In genomic region chr2:177551989-177552413, GRCh38 we compare ENCODE assay signal across 8 cellular contexts.
DNase-seq lines count a peak whose midpoint lies in the region; ATAC-seq and TF ChIP-seq lines count a peak whose summit lies in the region.

No MANE protein-coding gene starts in this region.

- H3K4me3 Mint-ChIP-seq in H9 = peak overlapping the region; percentile 89 to 97
- H3K4me3 Mint-ChIP-seq in activated T-helper 17 cell treated with anti-CD3 and anti-CD28 coated beads, Interleukin-2, amount 50 U/mL, for 72 hours = peak overlapping the region; percentile 100

- H3K9me3 ChIP-seq in H9 (ENCODE audit: control insufficient read depth, low read depth, low read length) (no peaks in the 10 kb centered on the region), left ventricle myocardium inferior (replicated peaks) (no peaks in the 10 kb centered on the region)

- TF ChIP-seq CTCF in AG04449 (IDR thresholded peaks at IDR 0.05; ENCODE audit: insufficient read depth, low read length, missing control alignments) (no peak), H9 (conservative IDR thresholded peaks at IDR 0.05) (no peak), left ventricle myocardium inferior (IDR thresholded peaks at IDR 0.05; ENCODE audit: borderline replicate concordance) (no peak)

- H3K27ac ChIP-seq in H9 (ENCODE audit: insufficient read length, low read depth, low read length) = no peak overlapping the region
- peak overlapping the region; percentile 94 for H3K27ac ChIP-seq in left ventricle myocardium inferior (replicated peaks)

- H3K9me3 Mint-ChIP-seq in H9 = peaks cover 0 to 2% of the 10 kb centered on the region in 2 experiments; a peak in 2 of 5 replicates
- no peaks in the 10 kb centered on the region for H3K9me3 Mint-ChIP-seq in activated T-helper 17 cell treated with anti-CD3 and anti-CD28 coated beads, Interleukin-2, amount 50 U/mL, for 72 hours

- no peak overlapping the region for H3K4ac ChIP-seq in H9 (ENCODE audit: low read depth, low read length)

- POLR2A ChIA-PET in AG04449 (lab: Yijun Ruan, JAX) = interaction anchor here (1.1 kb wide), 1 partner anchor 8 kb away, joined by 3 read pairs; no protein-coding TSS in a partner anchor

- H4K8ac ChIP-seq in H9 (replicated peaks; ENCODE audit: insufficient read length, low read depth, low read length) = no peak overlapping the region

- H3K23ac ChIP-seq in H9 (ENCODE audit: insufficient read length, low read depth, low read length) = no peak overlapping the region

- H2BK12ac ChIP-seq in H9 (ENCODE audit: insufficient read length, low read depth, low read length) = no peak overlapping the region

- no peak overlapping the region for H4K5ac ChIP-seq in H9 (ENCODE audit: insufficient read length, low read depth, low read length)

- H3K79me1 ChIP-seq in H9 (ENCODE audit: insufficient read depth, low read depth, low read length, poor library complexity, severe bottlenecking) = no peaks in the 10 kb centered on the region

- H4K20me1 ChIP-seq in H9 (ENCODE audit: control insufficient read depth, insufficient read depth, insufficient read length) = no peaks in the 10 kb centered on the region

- no peak overlapping the region for H2AFZ ChIP-seq in H9 (ENCODE audit: low read length)

- no peak overlapping the region for H4K91ac ChIP-seq in H9 (ENCODE audit: insufficient read length, low read depth, low read length)

- H3K14ac ChIP-seq in H9 (ENCODE audit: insufficient read depth, low read length) = peak overlapping the region; percentile 99

- no peak overlapping the region for H3K56ac ChIP-seq in H9 (ENCODE audit: insufficient read length, low read depth, low read length)

- no peaks in the 10 kb centered on the region for H3K36me3 Mint-ChIP-seq in H9 (ENCODE audit: insufficient read depth in 1 of 3, low read depth in 3 of 3)
- peaks cover 10% of the 10 kb centered on the region for H3K36me3 Mint-ChIP-seq in activated T-helper 17 cell treated with anti-CD3 and anti-CD28 coated beads, Interleukin-2, amount 50 U/mL, for 72 hours (ENCODE audit: low read depth)

- no peak overlapping the region for H2BK15ac ChIP-seq in H9 (ENCODE audit: low read depth, low read length)

- H3K79me2 ChIP-seq in H9 (ENCODE audit: insufficient read depth, low read length) = no peaks in the 10 kb centered on the region

- peak overlapping the region; percentile 32 for H3K18ac ChIP-seq in H9 (ENCODE audit: insufficient read length, low read depth, low read length)

- H2AK5ac ChIP-seq in H9 (ENCODE audit: insufficient read length, low read length) = no peak overlapping the region

- no peaks in the 10 kb centered on the region for H3K36me3 ChIP-seq in left ventricle myocardium inferior

- no peak for ATAC-seq in activated T-helper 17 cell treated with anti-CD3 and anti-CD28 coated beads, Interleukin-2, amount 50 U/mL, for 72 hours (replicated peaks)

- peak overlapping the region in 2 of 3 experiments; percentile 99 to 100; a peak in 4 of 7 replicates for H3K27ac Mint-ChIP-seq in H9
- peak overlapping the region; percentile 100 for H3K27ac Mint-ChIP-seq in activated T-helper 17 cell treated with anti-CD3 and anti-CD28 coated beads, Interleukin-2, amount 50 U/mL, for 72 hours

- no peak overlapping the region for H2BK20ac ChIP-seq in H9 (ENCODE audit: low read depth, low read length, poor library complexity, severe bottlenecking)

- no peak overlapping the region for H2BK5ac ChIP-seq in H9 (ENCODE audit: insufficient read length, low read length)

- H3K27me3 ChIP-seq in H9 (ENCODE audit: insufficient read depth, low read length) (no peaks in the 10 kb centered on the region), left ventricle myocardium inferior (ENCODE audit: low read depth) (no peaks in the 10 kb centered on the region)

- H3K4me1 Mint-ChIP-seq in H9 = peaks cover 0 to 5% of the 10 kb centered on the region in 2 experiments; a peak in 2 of 4 replicates
- no peaks in the 10 kb centered on the region for H3K4me1 Mint-ChIP-seq in activated T-helper 17 cell treated with anti-CD3 and anti-CD28 coated beads, Interleukin-2, amount 50 U/mL, for 72 hours

- no CpG with 5 or more reads among the region's 12 CpGs for WGBS in H9 (ENCODE audit: extremely low coverage, insufficient read length, low lambda C conversion rate)

- no peak overlapping the region for H3K9ac ChIP-seq in H9 (ENCODE audit: extremely low read depth, insufficient read length, low read length)

- H3K4me1 ChIP-seq in H9 (ENCODE audit: insufficient read depth, low read length) (peaks cover 2% of the 10 kb centered on the region; the same call in 1 of the 2 replicates), left ventricle myocardium inferior (peaks cover 23% of the 10 kb centered on the region)

- peak overlapping the region; percentile 82 for H3K4me2 ChIP-seq in H9 (ENCODE audit: insufficient read depth, insufficient read length, low read length)

- H3K23me2 ChIP-seq in H9 (ENCODE audit: insufficient read length, low read depth, low read length, poor library complexity, severe bottlenecking) = peaks cover 5% of the 10 kb centered on the region

- intact Hi-C loops in left ventricle myocardium inferior (cut with micrococcal nuclease) = no loop called here

- no peaks in the 10 kb centered on the region; the same call in none of the 2 replicates for H3K27me3 Mint-ChIP-seq in H9 (ENCODE audit: low read depth)
- H3K27me3 Mint-ChIP-seq in activated T-helper 17 cell treated with anti-CD3 and anti-CD28 coated beads, Interleukin-2, amount 50 U/mL, for 72 hours = no peaks in the 10 kb centered on the region

- H3T11ph ChIP-seq in H9 (ENCODE audit: low read length) = no peak overlapping the region

- CTCF ChIA-PET in AG04449 (lab: Yijun Ruan, JAX) = interaction anchor here (1.5 kb wide), 1 partner anchor 62 kb away, joined by 5 read pairs; no protein-coding TSS in a partner anchor

- DNase-seq in AG04449 (ENCODE audit: low read depth, low spot score) (no peak), H9 (peak; percentile 60), left ventricle myocardium inferior (peak; percentile 38), retina (peak; percentile 69), cerebellar nuclear complex (lab: John Stamatoyannopoulos, UW) (no peak), KG1 (lab: John Stamatoyannopoulos, UW) (no peak), GDM1 (lab: John Stamatoyannopoulos, UW) (no peak)

- H3K4me3 ChIP-seq in AG04449 (ENCODE audit: low read depth, low read length) (peak overlapping the region; percentile 83), left ventricle myocardium inferior (peak overlapping the region; percentile 78)

- no peak overlapping the region for H2BK120ac ChIP-seq in H9 (ENCODE audit: low read depth, low read length, poor library complexity, severe bottlenecking)

Comparison
In these comparisons a context has a peak if more than half of its experiments do, and no peak if none do; other contexts are left out.
1. DNase-seq: peak in H9 (single experiment), left ventricle myocardium inferior (single experiment) and retina (single experiment); none in AG04449 (single experiment), cerebellar nuclear complex (0 of 2), KG1 (single experiment) and GDM1 (single experiment).